8 cellular contexts compared by ENCODE assay signal in the genomic region with DNA sequence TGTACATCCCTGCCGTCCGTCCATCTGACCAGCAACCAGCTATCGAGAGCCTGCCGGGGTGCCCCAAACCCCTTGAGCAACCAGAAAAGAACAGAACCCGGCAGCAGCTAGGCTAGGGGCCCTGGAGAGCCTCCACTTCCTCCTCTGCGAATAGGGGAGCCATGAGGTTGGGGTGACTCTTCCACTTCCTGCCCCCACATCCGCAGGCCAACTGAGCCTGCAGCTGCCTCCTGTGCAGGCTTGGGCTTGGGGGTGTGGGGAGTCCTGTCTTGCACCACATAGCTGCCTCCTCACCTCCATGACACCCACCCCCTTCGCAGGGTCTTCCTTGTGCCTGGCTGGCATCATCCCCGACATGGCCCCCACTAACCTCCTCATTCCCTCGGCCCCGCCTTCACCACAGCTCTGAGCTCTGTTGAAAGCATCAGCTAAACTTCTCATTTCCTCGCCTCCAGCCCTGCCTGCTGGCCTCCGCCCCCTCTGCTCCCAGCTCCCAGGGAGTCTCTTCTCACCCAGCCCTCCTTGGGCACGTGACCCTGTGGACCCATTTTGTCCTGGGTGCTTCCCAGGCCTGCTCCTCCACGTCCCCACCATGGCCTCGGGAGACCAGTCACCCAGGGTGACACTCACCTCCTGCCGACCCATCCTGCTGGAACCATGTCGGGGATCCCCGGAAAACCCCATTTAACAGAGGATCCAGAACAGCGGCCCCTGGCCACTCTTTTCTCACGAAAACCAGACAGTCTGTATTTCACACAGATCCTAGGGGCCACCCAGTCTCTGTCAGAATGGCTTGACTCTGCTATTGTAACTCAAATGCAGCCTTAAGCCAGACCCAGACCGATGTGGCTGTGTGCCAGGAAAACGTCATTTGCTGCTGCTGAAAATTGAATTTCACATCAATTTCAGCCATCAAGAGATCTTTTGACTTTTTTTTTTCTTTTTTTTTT. TPM values are rescaled to one million over a fixed set of nuclear protein-coding genes. Genes with fewer than 3 reads are reported as not detected.
DNase-seq lines count a peak whose midpoint lies in the region; ATAC-seq and TF ChIP-seq lines count a peak whose summit lies in the region.

No MANE protein-coding gene starts in this region.

- POLR2A ChIA-PET in activated CD4-positive, alpha-beta memory T cell treated with anti-CD3 and anti-CD28 coated beads for 36 hours (lab: Charles Lee): interaction anchor here (0.8 to 1.6 kb wide), 7 partner anchors 17 to 110 kb away, joined by 3 to 6 read pairs (median 3); a partner anchor contains a TSS

- no peaks in the 10 kb centered on the region for H3K27me3 Mint-ChIP-seq in activated CD4-positive, alpha-beta memory T cell treated with anti-CD3 and anti-CD28 coated beads for 36 hours
- peaks cover 2% of the 10 kb centered on the region for H3K27me3 Mint-ChIP-seq in nephron progenitor cell (ENCODE audit: low read depth, poor library complexity)

- peak overlapping the region; percentile 65 for H3K4me3 Mint-ChIP-seq in activated CD4-positive, alpha-beta memory T cell treated with anti-CD3 and anti-CD28 coated beads for 36 hours
- H3K4me3 Mint-ChIP-seq in nephron progenitor cell: no peak overlapping the region

- H3K27ac ChIP-seq in KOPT-K1 (ENCODE audit: low read depth, low read length, poor library complexity, severe bottlenecking): peak overlapping the region; percentile 95
- peak overlapping the region; percentile 84 for H3K27ac ChIP-seq in substantia nigra (ENCODE audit: low read depth, low read length, poor library complexity, severe bottlenecking)

- H3K9me3 Mint-ChIP-seq in activated CD4-positive, alpha-beta memory T cell treated with anti-CD3 and anti-CD28 coated beads for 36 hours: peaks cover 2% of the 10 kb centered on the region
- no peaks in the 10 kb centered on the region for H3K9me3 Mint-ChIP-seq in nephron progenitor cell

- H3K36me3 Mint-ChIP-seq in activated CD4-positive, alpha-beta memory T cell treated with anti-CD3 and anti-CD28 coated beads for 36 hours: peaks cover 14% of the 10 kb centered on the region
- peaks cover 13% of the 10 kb centered on the region for H3K36me3 Mint-ChIP-seq in nephron progenitor cell (ENCODE audit: low read depth)

- no peaks in the 10 kb centered on the region for H3K9me3 ChIP-seq in KOPT-K1 (ENCODE audit: insufficient read depth, low read length, poor library complexity, severe bottlenecking)

- peaks cover 52% of the 10 kb centered on the region for H3K36me3 ChIP-seq in KOPT-K1 (ENCODE audit: insufficient read depth, low read length)

- CTCF ChIA-PET in activated CD4-positive, alpha-beta memory T cell treated with anti-CD3 and anti-CD28 coated beads for 36 hours (lab: Charles Lee): interaction anchor here (0.9 to 2.1 kb wide), 4 partner anchors 23 to 88 kb away, joined by 3 to 8 read pairs (median 4); no protein-coding TSS in a partner anchor

- peak; percentile 59 for ATAC-seq in GM21381 (IDR thresholded peaks at IDR 0.05; ENCODE audit: unreplicated experiment)

- H3K4me1 Mint-ChIP-seq in activated CD4-positive, alpha-beta memory T cell treated with anti-CD3 and anti-CD28 coated beads for 36 hours (ENCODE audit: low read depth): peaks cover 42% of the 10 kb centered on the region
- peaks cover 18% of the 10 kb centered on the region for H3K4me1 Mint-ChIP-seq in nephron progenitor cell

- DNase-seq in CD1c-positive myeloid dendritic cell (ENCODE audit: extremely low spot score) (peak; percentile 90), nephron progenitor cell (no peak), substantia nigra (lab: John Stamatoyannopoulos, UW) (peak in 42 of 49 donors; percentile 17 to 77 (median 53)), NCI-H1417 treated with DMSO at 0.1 percent for 48 hours (lab: John Stamatoyannopoulos, UW) (no peak)
- DNase-seq in activated CD4-positive, alpha-beta memory T cell treated with anti-CD3 and anti-CD28 coated beads for 36 hours: peak; percentile 82
- DNase-seq in effector CD8-positive, alpha-beta T cell (lab: John Stamatoyannopoulos, UW): peak; percentile 49

- no peak for TF ChIP-seq CTCF in nephron progenitor cell (IDR thresholded peaks at IDR 0.05)

- peak overlapping the region; percentile 92 for H3K27ac Mint-ChIP-seq in activated CD4-positive, alpha-beta memory T cell treated with anti-CD3 and anti-CD28 coated beads for 36 hours
- peak overlapping the region; percentile 91 for H3K27ac Mint-ChIP-seq in nephron progenitor cell

- intact Hi-C loops in activated CD4-positive, alpha-beta memory T cell treated with anti-CD3 and anti-CD28 coated beads for 36 hours (cut with micrococcal nuclease): loop anchor here (1.0 to 5.0 kb wide), 4 partner anchors 46 to 91 kb away; a partner anchor contains a TSS

RNA-seq across cellular contexts. Expression of a gene that starts 50.4 kb away (rescaled TPM):
- total RNA-seq in activated CD4-positive, alpha-beta memory T cell treated with anti-CD3 and anti-CD28 coated beads for 36 hours: 100 to 1,000 TPM; 100 to 104 TPM

RNA-seq across cellular contexts. Expression of a gene that starts 50.8 kb away (rescaled TPM):
- 10 to 100 TPM; 34.9 to 36.8 TPM for total RNA-seq in activated CD4-positive, alpha-beta memory T cell treated with anti-CD3 and anti-CD28 coated beads for 36 hours

Comparison
In these comparisons a context has a peak if more than half of its experiments do, and no peak if none do; other contexts are left out.
1. DNase-seq: peak in CD1c-positive myeloid dendritic cell (single experiment), activated CD4-positive, alpha-beta memory T cell treated with anti-CD3 and anti-CD28 coated beads for 36 hours (single experiment), effector CD8-positive, alpha-beta T cell (single experiment) and substantia nigra (42 of 49); none in nephron progenitor cell (single experiment) and NCI-H1417 treated with DMSO at 0.1 percent for 48 hours (single experiment).